Comparison of ENCODE assay signal across 15 cellular contexts in the genomic region with DNA sequence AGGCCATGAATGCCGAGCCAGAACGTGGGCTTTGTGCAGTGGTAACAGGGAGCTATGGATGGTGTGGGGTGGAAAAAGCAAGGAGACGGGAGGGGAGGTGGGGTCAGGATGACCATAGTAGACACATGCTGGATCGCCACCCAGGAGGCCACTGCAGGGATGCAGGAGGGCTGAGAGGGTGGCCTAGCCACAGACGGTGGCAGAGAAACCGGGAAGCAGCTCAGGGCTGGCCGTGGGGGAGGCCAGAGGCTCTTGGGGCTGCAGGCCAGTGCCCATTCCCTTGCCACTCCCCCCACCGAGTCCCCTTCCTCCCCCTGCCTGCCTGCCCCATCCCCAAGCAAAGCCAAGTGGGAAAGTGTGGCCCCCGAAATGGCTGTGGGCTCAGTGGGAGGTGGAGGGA. TPM values are rescaled to one million over a fixed set of nuclear protein-coding genes. Genes with fewer than 3 reads are reported as not detected.
DNase-seq lines count a peak whose midpoint lies in the region; ATAC-seq and TF ChIP-seq lines count a peak whose summit lies in the region.
"Had no signal": no experiment of that assay in that cellular context is flagged by ENCODE, and none has a peak within 500 bp of the region (broad histone marks: within the 10 kb centered on the region; RNA-seq: fewer than 3 reads in every experiment).

No MANE protein-coding gene starts in this region.

- POLR2A ChIA-PET in Caco-2 (lab: Charles Lee) = no interaction called here

- DNase-seq in Caco-2 (no peak), T-helper 17 cell (no peak), neural progenitor cell (ENCODE audit: low spot score) (no peak)
- DNase-seq in stimulated activated CD4-positive, alpha-beta T cell treated with anti-CD3 and anti-CD28 coated beads, Interleukin-4, amount 100 ng/mL, for 1 hour = no peak
- DNase-seq in activated T-cell treated with anti-CD3 and anti-CD28 coated beads, Interleukin-2, amount 50 U/mL, for 4 hours = no peak
- DNase-seq: Calu3; CD4-positive, alpha-beta T cell; CD8-positive, alpha-beta memory T cell; DMS53; DMS79 treated with DMSO at 0.1 percent for 48 hours; GF-D8; GOT3 had no signal

- H3K4me3 Mint-ChIP-seq in Caco-2 (ENCODE audit: unreplicated experiment) = no peak overlapping the region
- no peak overlapping the region for H3K4me3 Mint-ChIP-seq in T-helper 17 cell
- peak overlapping the region; percentile 12 for H3K4me3 Mint-ChIP-seq in neural progenitor cell
- H3K4me3 Mint-ChIP-seq in activated T-cell treated with anti-CD3 and anti-CD28 coated beads, Interleukin-2, amount 50 U/mL, for 4 hours = no peak overlapping the region
- H3K4me3 Mint-ChIP-seq: CD14-positive monocyte; CD4-positive, alpha-beta T cell; CD8-positive, alpha-beta memory T cell had no signal

- no peak overlapping the region for H3K27ac ChIP-seq in neural progenitor cell

- intact Hi-C loops in Caco-2 (cut with micrococcal nuclease; ENCODE audit: unreplicated experiment) = no loop called here

- peak overlapping the region; percentile 3 for H3K27ac Mint-ChIP-seq in Caco-2 (ENCODE audit: unreplicated experiment)
- peak overlapping the region; percentile 37 for H3K27ac Mint-ChIP-seq in T-helper 17 cell
- H3K27ac Mint-ChIP-seq in neural progenitor cell = no peak overlapping the region
- H3K27ac Mint-ChIP-seq: CD4-positive, alpha-beta T cell had no signal

- H3K4me1 ChIP-seq in Caco-2 (no peaks in the 10 kb centered on the region), neural progenitor cell (peaks cover 8% of the 10 kb centered on the region)
- H3K4me1 ChIP-seq: HAP-1 had no signal

- H3K36me3 ChIP-seq in Caco-2 (ENCODE audit: control insufficient read depth, insufficient read depth, low read length) (no peaks in the 10 kb centered on the region), neural progenitor cell (no peaks in the 10 kb centered on the region)
- H3K36me3 ChIP-seq: HAP-1 had no signal

- CTCF ChIA-PET in Caco-2 (lab: Charles Lee) = no interaction called here

- H3K9me3 ChIP-seq in Caco-2 = no peaks in the 10 kb centered on the region
- H3K9me3 ChIP-seq in T-helper 17 cell (ENCODE audit: control insufficient read depth, low read length, poor library complexity, severe bottlenecking) = no peaks in the 10 kb centered on the region
- no peaks in the 10 kb centered on the region for H3K9me3 ChIP-seq in neural progenitor cell (ENCODE audit: low read depth)
- H3K9me3 ChIP-seq: HAP-1 had no signal

- H2AFZ ChIP-seq in neural progenitor cell (replicated peaks) = no peak overlapping the region

- no peak overlapping the region for H3K4me2 ChIP-seq in neural progenitor cell

- H4K20me1 ChIP-seq in neural progenitor cell (ENCODE audit: low read depth) = peaks cover 82% of the 10 kb centered on the region

- TF ChIP-seq CTCF in Caco-2 (IDR thresholded peaks at IDR 0.05; ENCODE audit: insufficient read depth in 1 of 2, low read depth in 1 of 2, low read length in 1 of 2, severe bottlenecking in 1 of 2, unreplicated experiment in 1 of 2) (no peak), neural progenitor cell (IDR thresholded peaks at IDR 0.05) (no peak)

- no peaks in the 10 kb centered on the region for H3K27me3 Mint-ChIP-seq in Caco-2 (ENCODE audit: insufficient read depth, unreplicated experiment)
- H3K27me3 Mint-ChIP-seq in T-helper 17 cell = no peaks in the 10 kb centered on the region
- peaks cover 13% of the 10 kb centered on the region for H3K27me3 Mint-ChIP-seq in neural progenitor cell (ENCODE audit: insufficient read depth, low read depth)
- no peaks in the 10 kb centered on the region for H3K27me3 Mint-ChIP-seq in activated T-cell treated with anti-CD3 and anti-CD28 coated beads, Interleukin-2, amount 50 U/mL, for 4 hours (ENCODE audit: low read depth)
- H3K27me3 Mint-ChIP-seq: CD4-positive, alpha-beta T cell had no signal

- no peaks in the 10 kb centered on the region for H3F3A ChIP-seq in neural progenitor cell (ENCODE audit: low read depth)

- H3K27me3 ChIP-seq in Caco-2 (replicated peaks; ENCODE audit: control insufficient read depth, insufficient read depth, low read length) (no peaks in the 10 kb centered on the region), neural progenitor cell (no peaks in the 10 kb centered on the region)

- no TSS peak for BruUV-seq in Caco-2 (replicated peaks; lab: Mats Ljungman, UMichigan)

- H3K9ac ChIP-seq in neural progenitor cell = no peak overlapping the region

- H3K4me1 Mint-ChIP-seq in Caco-2 (ENCODE audit: low read depth, unreplicated experiment) (no peaks in the 10 kb centered on the region), T-helper 17 cell (peaks cover 35% of the 10 kb centered on the region), neural progenitor cell (peaks cover 39% of the 10 kb centered on the region)
- H3K4me1 Mint-ChIP-seq in activated T-cell treated with anti-CD3 and anti-CD28 coated beads, Interleukin-2, amount 50 U/mL, for 4 hours (ENCODE audit: low read depth) = peaks cover 44% of the 10 kb centered on the region

- no peaks in the 10 kb centered on the region for H3K79me2 ChIP-seq in neural progenitor cell (ENCODE audit: low read depth)

- H3K36me3 Mint-ChIP-seq in Caco-2 (ENCODE audit: insufficient read depth, unreplicated experiment) = peaks cover 2% of the 10 kb centered on the region
- H3K36me3 Mint-ChIP-seq in T-helper 17 cell (ENCODE audit: low read depth) = no peaks in the 10 kb centered on the region
- H3K36me3 Mint-ChIP-seq in neural progenitor cell = peaks cover 1% of the 10 kb centered on the region
- H3K36me3 Mint-ChIP-seq in activated T-cell treated with anti-CD3 and anti-CD28 coated beads, Interleukin-2, amount 50 U/mL, for 4 hours (ENCODE audit: insufficient read depth) = no peaks in the 10 kb centered on the region
- H3K36me3 Mint-ChIP-seq: CD14-positive monocyte; CD8-positive, alpha-beta memory T cell had no signal

- H3K9me3 Mint-ChIP-seq in Caco-2 (ENCODE audit: unreplicated experiment) (no peaks in the 10 kb centered on the region), neural progenitor cell (no peaks in the 10 kb centered on the region)
- H3K9me3 Mint-ChIP-seq in activated T-cell treated with anti-CD3 and anti-CD28 coated beads, Interleukin-2, amount 50 U/mL, for 4 hours = no peaks in the 10 kb centered on the region
- H3K9me3 Mint-ChIP-seq: CD4-positive, alpha-beta T cell; CD8-positive, alpha-beta memory T cell had no signal

- H3K4me3 ChIP-seq in Caco-2 (ENCODE audit: low read depth, low read length) (no peak overlapping the region), neural progenitor cell (no peak overlapping the region)
- H3K4me3 ChIP-seq: HAP-1 had no signal

- ATAC-seq in T-helper 17 cell (no peak), GM21515 (IDR thresholded peaks at IDR 0.05; ENCODE audit: unreplicated experiment) (no peak)
- no peak for ATAC-seq in activated T-cell treated with anti-CD3 and anti-CD28 coated beads, Interleukin-2, amount 50 U/mL, for 4 hours

RNA-seq across cellular contexts. Expression of a gene that starts 59.1 kb away (rescaled TPM):
- total RNA-seq in Caco-2 (2022) (81.7 and 82.7 TPM in 2 replicates), T-helper 17 cell (10 to 100 TPM; 68.7 to 81.9 TPM), neural progenitor cell (ENCODE audit: low replicate concordance) (53.7 and 67.4 TPM in 2 replicates)
- 10 to 100 TPM; 68.1 to 74.4 (median 69.9) TPM for total RNA-seq in activated T-cell treated with anti-CD3 and anti-CD28 coated beads, Interleukin-2, amount 50 U/mL, for 4 hours
